Comparison of ENCODE assay signal across 13 cellular contexts in genomic region chr1:47677241-47677940, GRCh38.
"Had no signal": no experiment of that assay in that cellular context is flagged by ENCODE, and none has a peak within 500 bp of the region (broad histone marks: within the 10 kb centered on the region; RNA-seq: fewer than 3 reads in every experiment).

No MANE protein-coding gene starts in this region.

- H3K4me1 ChIP-seq: adrenal gland, pancreas had no signal

- H3K27ac ChIP-seq: adrenal gland, pancreas, SK-N-MC, tibial nerve, VCaP had no signal

- H3K9me3 ChIP-seq: adrenal gland, pancreas had no signal

- H3K36me3 ChIP-seq: adrenal gland, pancreas, tibial nerve had no signal

- H3K27me3 ChIP-seq: adrenal gland, pancreas, tibial nerve had no signal

- ATAC-seq: activated CD4-positive, alpha-beta T cell treated with anti-CD3 and anti-CD28 coated beads for 36 hours; activated CD8-positive, alpha-beta T cell treated with anti-CD3 and anti-CD28 coated beads, Interleukin-2, amount 10 ng/mL, durations not matched to agents 7 days and 5 days; effector memory CD8-positive, alpha-beta T cell; pancreas; T-cell had no signal

- H3K4me3 ChIP-seq: adrenal gland, pancreas, SK-N-MC, tibial nerve had no signal

- DNase-seq: activated CD4-positive, alpha-beta T cell treated with anti-CD3 and anti-CD28 coated beads for 36 hours; activated CD8-positive, alpha-beta T cell treated with anti-CD3 and anti-CD28 coated beads, Interleukin-2, amount 10 ng/mL, durations not matched to agents 7 days and 5 days; activated naive CD4-positive, alpha-beta T cell treated with anti-CD3 and anti-CD28 coated beads, Interleukin-2, amount 50 U/mL, for 16 hours; central memory CD4-positive, alpha-beta T cell; effector memory CD8-positive, alpha-beta T cell; erythroblast; hypothalamus; T-cell had no signal
